ENCODE assay signal across 17 cellular contexts in genomic region chr3:159858650-159859049, GRCh38. TPM values are rescaled to one million over a fixed set of nuclear protein-coding genes. Genes with fewer than 3 reads are reported as not detected.
DNase-seq lines count a peak whose midpoint lies in the region; ATAC-seq and TF ChIP-seq lines count a peak whose summit lies in the region.
"Had no signal": no experiment of that assay in that cellular context is flagged by ENCODE, and none has a peak within 500 bp of the region (broad histone marks: within the 10 kb centered on the region; RNA-seq: fewer than 3 reads in every experiment).

No MANE protein-coding gene starts in this region.

- no peaks in the 10 kb centered on the region for H3K9me3 ChIP-seq in right cardiac atrium (ENCODE audit: control insufficient read depth, low read length)

- intact Hi-C loops in Right ventricle myocardium superior (cut with DNase I) (no loop called here), Right ventricle myocardium inferior (cut with DNase I) (loop anchor here (5.0 kb wide), 1 partner anchor 119 kb away; no protein-coding TSS in a partner anchor), right cardiac atrium (cut with DNase I) (no loop called here)

- H3K4me3 ChIP-seq in epithelial cell of esophagus (ENCODE audit: low read length): no peak overlapping the region
- H3K4me3 ChIP-seq in right cardiac atrium (ENCODE audit: low read length): peak overlapping the region; percentile 6

- H3K27ac ChIP-seq in right cardiac atrium (ENCODE audit: low read length) (peak overlapping the region; percentile 79), substantia nigra (ENCODE audit: low read depth, low read length, poor library complexity, severe bottlenecking) (peak overlapping the region; percentile 27)
- H3K27ac ChIP-seq: HL-60 had no signal

- WGBS in right cardiac atrium: 62% methylated on average over 5 of the region's 5 CpGs

- no peaks in the 10 kb centered on the region for H3K27me3 ChIP-seq in right cardiac atrium (ENCODE audit: control insufficient read depth, insufficient read depth)

- H3K4me1 ChIP-seq in right cardiac atrium (ENCODE audit: control insufficient read depth, insufficient read depth, low read length): peaks cover 9% of the 10 kb centered on the region

- TF ChIP-seq CTCF in epithelial cell of esophagus (IDR thresholded peaks at IDR 0.05; ENCODE audit: insufficient read depth, low read depth, low read length, missing control alignments): no peak

- DNase-seq in Right ventricle myocardium superior (no peak), Right ventricle myocardium inferior (ENCODE audit: missing footprints) (no peak), epithelial cell of esophagus (ENCODE audit: low read depth) (peak; percentile 66), right cardiac atrium (no peak), substantia nigra (lab: John Stamatoyannopoulos, UW) (no peak)
- no peak for DNase-seq in stimulated activated CD4-positive, alpha-beta T cell treated with anti-CD3 and anti-CD28 coated beads, Interleukin-2, amount 100 ng/mL, for 48 hours
- DNase-seq: Calu3; CD4-positive, alpha-beta memory T cell; DMS79 treated with DMSO at 0.1 percent for 48 hours; HCEC 1CT; NCI-H1417 treated with DMSO at 0.1 percent for 48 hours; NCI-H2029; NK-92 treated with Interleukin-12 subunit alpha and Interleukin-12 subunit beta, amount 100 ng/mL, for 24 hours had no signal

- ATAC-seq in Right ventricle myocardium superior (ENCODE audit: poor library complexity): peak; percentile 6
- ATAC-seq in Right ventricle myocardium inferior: no peak
- ATAC-seq in right cardiac atrium: no peak
- ATAC-seq in GM21825 (IDR thresholded peaks at IDR 0.05; ENCODE audit: unreplicated experiment): no peak
- ATAC-seq in GM18520 (IDR thresholded peaks at IDR 0.05; ENCODE audit: unreplicated experiment): no peak

RNA-seq across cellular contexts. Expression of gene SCHIP1, which starts 19.0 kb away (rescaled TPM):
- 56.2 TPM for total RNA-seq in Right ventricle myocardium superior
- total RNA-seq in Right ventricle myocardium inferior: 55.5 TPM
- total RNA-seq in right cardiac atrium: 10 to 100 TPM; 34.7 to 53.7 (median 44.0) TPM
- polyA plus RNA-seq in right cardiac atrium: 61.0 TPM
- total RNA-seq: CD4-positive, alpha-beta memory T cell; OCI-LY7 had no signal
- polyA plus RNA-seq: CD4-positive, alpha-beta memory T cell had no signal
